In the genomic region with DNA sequence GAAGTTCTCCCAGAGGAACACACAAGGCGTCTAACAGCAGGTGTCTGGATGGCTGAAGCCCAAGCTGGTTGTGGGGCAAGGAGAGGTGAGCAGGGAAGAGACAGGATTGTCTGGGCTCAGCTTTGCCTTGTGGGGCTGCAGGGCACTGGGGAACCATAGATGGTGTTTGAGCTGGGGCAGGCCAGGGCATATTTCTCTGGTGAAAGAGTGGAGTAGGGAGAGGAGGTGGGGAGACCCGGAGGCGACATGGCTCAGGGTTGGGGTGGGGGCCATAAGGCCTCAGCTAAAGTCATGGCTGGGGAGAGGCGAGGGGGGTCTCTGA, we compare ENCODE assay signal across 12 cellular contexts. TPM values are rescaled to one million over a fixed set of nuclear protein-coding genes. Genes with fewer than 3 reads are reported as not detected.
DNase-seq lines count a peak whose midpoint lies in the region; ATAC-seq and TF ChIP-seq lines count a peak whose summit lies in the region.
"Had no signal": no experiment of that assay in that cellular context is flagged by ENCODE, and none has a peak within 500 bp of the region (broad histone marks: within the 10 kb centered on the region; RNA-seq: fewer than 3 reads in every experiment).

No MANE protein-coding gene starts in this region.

- H3K27me3 ChIP-seq in DND-41 (ENCODE audit: insufficient read depth, low read length, poor library complexity) (no peaks in the 10 kb centered on the region), HUES64 (ENCODE audit: insufficient read depth, low read length) (no peaks in the 10 kb centered on the region), esophagus muscularis mucosa (peaks cover 0 to 36% (median 2%) of the 10 kb centered on the region in 4 donors), neuronal stem cell (ENCODE audit: control insufficient read depth in 3 of 3, insufficient read depth in 3 of 3, low read depth in 1 of 3, low read length in 3 of 3) (peaks cover 0 to 6% (median 5%) of the 10 kb centered on the region in 3 experiments)

- no peak overlapping the region for H3K27ac ChIP-seq in DND-41 (ENCODE audit: low read length)
- H3K27ac ChIP-seq in HUES64 (ENCODE audit: low read depth, low read length) = no peak overlapping the region
- H3K27ac ChIP-seq in esophagus muscularis mucosa (replicated peaks in 1 of 4) = peak overlapping the region in 3 of 4 donors; percentile 7 to 48 (median 11)
- H3K27ac ChIP-seq in neuronal stem cell (replicated peaks; ENCODE audit: low read length) = no peak overlapping the region

- 0 out of 3 replicates have a peak, but pooled peaks have one; percentile 17 for ATAC-seq in DND-41 (ENCODE audit: insufficient read depth, low read depth)
- no peak for ATAC-seq in HG03439 (IDR thresholded peaks at IDR 0.05; ENCODE audit: unreplicated experiment)

- H3K4ac ChIP-seq in neuronal stem cell (ENCODE audit: low read length) = no peak overlapping the region

- TF ChIP-seq POLR2A in esophagus muscularis mucosa (IDR thresholded peaks at IDR 0.05; ENCODE audit: low read depth) = no peak

- no peak for DNase-seq in DND-41
- no peak for DNase-seq in esophagus muscularis mucosa (ENCODE audit: extremely low spot score)
- DNase-seq in neuronal stem cell (ENCODE audit: low spot score) = no peak
- DNase-seq in HuH-7 (ENCODE audit: low spot score) = no peak
- DNase-seq in DMS53 (lab: John Stamatoyannopoulos, UW) = no peak
- DNase-seq in HuH-7.5 (ENCODE audit: low spot score) = no peak
- DNase-seq: NCI-H2171 had no signal

- H3K9me3 ChIP-seq in DND-41 (ENCODE audit: insufficient read depth, low read length, severe bottlenecking) (no peaks in the 10 kb centered on the region), HUES64 (ENCODE audit: insufficient read depth, low read depth, low read length) (no peaks in the 10 kb centered on the region), esophagus muscularis mucosa (peaks cover 0 to 3% (median 0%) of the 10 kb centered on the region in 4 donors), neuronal stem cell (replicated peaks in 1 of 2; ENCODE audit: control insufficient read depth in 2 of 2, insufficient read depth in 1 of 2, low read depth in 1 of 2, low read length in 2 of 2) (peaks cover 2 to 3% of the 10 kb centered on the region in 2 donors)
- H3K9me3 ChIP-seq: gastroesophageal sphincter had no signal

- peak overlapping the region; percentile 56 for H2AK5ac ChIP-seq in neuronal stem cell (ENCODE audit: low read depth, low read length)

- H4K8ac ChIP-seq in neuronal stem cell (ENCODE audit: low read depth, low read length) = no peak overlapping the region

- H4K20me1 ChIP-seq in DND-41 (ENCODE audit: insufficient read depth, low read length) = no peaks in the 10 kb centered on the region

- no peak overlapping the region for H3K9ac ChIP-seq in DND-41 (ENCODE audit: low read depth, low read length)
- no peak overlapping the region for H3K9ac ChIP-seq in HUES64 (ENCODE audit: low read depth, low read length)
- H3K9ac ChIP-seq in neuronal stem cell (ENCODE audit: low read depth, low read length, poor library complexity) = peak overlapping the region; percentile 30

- no peak overlapping the region for H3K4me3 ChIP-seq in DND-41 (ENCODE audit: low read depth in 1 of 2, low read length in 2 of 2)
- H3K4me3 ChIP-seq in HUES64 (ENCODE audit: low read length) = peak overlapping the region; percentile 48
- peak overlapping the region; percentile 32 to 48 (median 34) for H3K4me3 ChIP-seq in esophagus muscularis mucosa
- H3K4me3 ChIP-seq in neuronal stem cell (ENCODE audit: low read length in 2 of 2) = no peak overlapping the region

- no peak overlapping the region for H2BK12ac ChIP-seq in neuronal stem cell (ENCODE audit: low read length)

- no peak overlapping the region for H4K91ac ChIP-seq in neuronal stem cell (ENCODE audit: low read depth, low read length, poor library complexity)

- no peak overlapping the region for H2AFZ ChIP-seq in DND-41 (ENCODE audit: low read depth, low read length)
- peak overlapping the region; percentile 45 for H2AFZ ChIP-seq in neuronal stem cell (ENCODE audit: low read length)

- no peak overlapping the region for H3K14ac ChIP-seq in neuronal stem cell (ENCODE audit: low read length)

- WGBS in HUES64 = 76% methylated on average over 4 of the region's 4 CpGs
- WGBS in esophagus muscularis mucosa = 44% methylated on average over 4 of the region's 4 CpGs
- WGBS in neuronal stem cell (ENCODE audit: extremely low coverage in 2 of 2, insufficient read length in 2 of 2, insufficient replicate concordance in 1 of 2), 2 donors = no CpG with 5 or more reads among the region's 4 CpGs

- peak overlapping the region; percentile 54 for H2BK120ac ChIP-seq in neuronal stem cell (ENCODE audit: low read depth, low read length)

- peak overlapping the region; percentile 33 for H2BK15ac ChIP-seq in neuronal stem cell (ENCODE audit: low read length)

- H3K4me1 ChIP-seq in DND-41 (ENCODE audit: insufficient read depth, low read length) (no peaks in the 10 kb centered on the region), HUES64 (ENCODE audit: insufficient read depth, low read length) (no peaks in the 10 kb centered on the region), esophagus muscularis mucosa (peaks cover 20 to 34% (median 26%) of the 10 kb centered on the region in 4 donors), neuronal stem cell (ENCODE audit: control insufficient read depth in 2 of 2, insufficient read depth in 1 of 2, low read depth in 1 of 2, low read length in 2 of 2) (peaks cover 0 to 2% of the 10 kb centered on the region in 2 donors)

- peak overlapping the region; percentile 59 for H3K18ac ChIP-seq in neuronal stem cell (ENCODE audit: low read length)

- intact Hi-C loops in esophagus muscularis mucosa (cut with DNase I) = no loop called here

- H3K4me2 ChIP-seq in DND-41 (ENCODE audit: insufficient read depth, low read length) (no peak overlapping the region), neuronal stem cell (ENCODE audit: insufficient read depth, low read length, poor library complexity, severe bottlenecking) (no peak overlapping the region)

- no peak for TF ChIP-seq EP300 in esophagus muscularis mucosa (IDR thresholded peaks at IDR 0.05)

- TF ChIP-seq CTCF in DND-41 (IDR thresholded peaks at IDR 0.05; ENCODE audit: borderline replicate concordance, extremely low read depth, low read length, poor library complexity, severe bottlenecking) = no peak
- TF ChIP-seq CTCF in esophagus muscularis mucosa (IDR thresholded peaks at IDR 0.05) = no peak

- H3K79me1 ChIP-seq in neuronal stem cell (ENCODE audit: low read depth, low read length) = no peaks in the 10 kb centered on the region

- no peaks in the 10 kb centered on the region for H3K79me2 ChIP-seq in DND-41 (ENCODE audit: insufficient read depth, low read length)

- no peaks in the 10 kb centered on the region for H3K36me3 ChIP-seq in DND-41 (ENCODE audit: insufficient read depth, low read length)
- H3K36me3 ChIP-seq in HUES64 (ENCODE audit: insufficient read depth, low read length) = no peaks in the 10 kb centered on the region
- H3K36me3 ChIP-seq in esophagus muscularis mucosa = no peaks in the 10 kb centered on the region
- H3K36me3 ChIP-seq in neuronal stem cell (replicated peaks in 1 of 2; ENCODE audit: control insufficient read depth in 2 of 2, insufficient read depth in 2 of 2, low read length in 2 of 2) = no peaks in the 10 kb centered on the region
- H3K36me3 ChIP-seq: gastroesophageal sphincter had no signal

- peak overlapping the region; percentile 65 for H3K23ac ChIP-seq in neuronal stem cell (ENCODE audit: low read depth, low read length, poor library complexity)

- H2BK5ac ChIP-seq in neuronal stem cell (ENCODE audit: low read length) = no peak overlapping the region

RNA-seq across cellular contexts. Expression of a gene that starts 5.4 kb away (rescaled TPM):
- 11.1 TPM for polyA plus RNA-seq in HUES64 (2013, experiment 1 of 2)
- 19.3 TPM for polyA plus RNA-seq in HUES64 (2013, experiment 2 of 2)
- total RNA-seq in esophagus muscularis mucosa = 100 to 1,000 TPM in 1 of 4 donors, 10 to 100 TPM in 3; 42.8 to 119 (median 70.8) TPM
- polyA plus RNA-seq in neuronal stem cell (2013, experiment 1 of 2) = 66.5 TPM
- polyA plus RNA-seq in neuronal stem cell (2013, experiment 2 of 2) = 68.9 TPM

RNA-seq across cellular contexts. Expression of a gene that starts 8.0 kb away (rescaled TPM):
- not detected for polyA plus RNA-seq in HUES64 (2013, experiment 1 of 2)
- not detected for polyA plus RNA-seq in HUES64 (2013, experiment 2 of 2)
- under 1 TPM in 1 of 4 donors, not detected in 3; 0.34 TPM for total RNA-seq in esophagus muscularis mucosa
- 0.03 TPM for polyA plus RNA-seq in neuronal stem cell (2013, experiment 1 of 2)
- 0.06 TPM for polyA plus RNA-seq in neuronal stem cell (2013, experiment 2 of 2)
- total RNA-seq: gastroesophageal sphincter, H4 had no signal

RNA-seq across cellular contexts. Expression of a gene that starts 27.1 kb away (rescaled TPM):
- 5.0 TPM for polyA plus RNA-seq in HUES64 (2013, experiment 1 of 2)
- polyA plus RNA-seq in HUES64 (2013, experiment 2 of 2) = 5.1 TPM
- total RNA-seq in esophagus muscularis mucosa = 100 to 1,000 TPM; 115 to 226 (median 217) TPM
- polyA plus RNA-seq in neuronal stem cell (2013, experiment 1 of 2) = 6.2 TPM
- polyA plus RNA-seq in neuronal stem cell (2013, experiment 2 of 2) = 6.2 TPM

RNA-seq across cellular contexts. Expression of a gene that starts 40.3 kb away (rescaled TPM):
- polyA plus RNA-seq in HUES64 (2013, experiment 1 of 2) = 56.4 TPM
- polyA plus RNA-seq in HUES64 (2013, experiment 2 of 2) = 56.4 TPM
- 10 to 100 TPM; 41.5 to 63.5 (median 62.3) TPM for total RNA-seq in esophagus muscularis mucosa
- 59.4 TPM for polyA plus RNA-seq in neuronal stem cell (2013, experiment 1 of 2)
- 57.6 TPM for polyA plus RNA-seq in neuronal stem cell (2013, experiment 2 of 2)

RNA-seq across cellular contexts. Expression of a gene that starts 47.6 kb away (rescaled TPM):
- 0.55 TPM for polyA plus RNA-seq in HUES64 (2013, experiment 1 of 2)
- polyA plus RNA-seq in HUES64 (2013, experiment 2 of 2) = 0.32 TPM
- 1 to 10 TPM in 1 of 4 donors, not detected in 3; 2.0 TPM for total RNA-seq in esophagus muscularis mucosa
- 0.11 TPM for polyA plus RNA-seq in neuronal stem cell (2013, experiment 1 of 2)
- 0.07 TPM for polyA plus RNA-seq in neuronal stem cell (2013, experiment 2 of 2)
- total RNA-seq: activated T-cell treated with anti-CD3 and anti-CD28 coated beads, Interleukin-2, amount 50 U/mL, for 72 hours; H4 had no signal

Comparison
In these comparisons a context has a peak if more than half of its experiments do, and no peak if none do; other contexts are left out.
1. H3K27ac ChIP-seq: peak in esophagus muscularis mucosa (3 of 4); none in DND-41 (single experiment), HUES64 (single experiment) and neuronal stem cell (single experiment).
2. H3K4me3 ChIP-seq: peak in HUES64 (single experiment) and esophagus muscularis mucosa (4 of 4); none in DND-41 (0 of 2) and neuronal stem cell (0 of 2).